In genomic region chr3:52481819-52482521, GRCh38 we compare ENCODE assay signal across 9 cellular contexts. TPM values are rescaled to one million over a fixed set of nuclear protein-coding genes. Genes with fewer than 3 reads are reported as not detected.
DNase-seq lines count a peak whose midpoint lies in the region; ATAC-seq and TF ChIP-seq lines count a peak whose summit lies in the region.
"Had no signal": no experiment of that assay in that cellular context is flagged by ENCODE, and none has a peak within 500 bp of the region (broad histone marks: within the 10 kb centered on the region; RNA-seq: fewer than 3 reads in every experiment).

No MANE protein-coding gene starts in this region.

- H3K4me1 ChIP-seq in GM23248 (ENCODE audit: insufficient read depth), result peaks cover 13% of the 10 kb centered on the region; the same call in 1 of the 2 replicates
- H3K4me1 ChIP-seq in lower lobe of right lung, result peaks cover 22% of the 10 kb centered on the region

- H3K36me3 ChIP-seq in GM23248 (ENCODE audit: low read depth) (peaks cover 25% of the 10 kb centered on the region; the same call in 1 of the 2 replicates), lower lobe of right lung (peaks cover 83% of the 10 kb centered on the region)

- no peaks in the 10 kb centered on the region for H3K79me2 ChIP-seq in GM23248 (ENCODE audit: insufficient read depth)

- no peak overlapping the region for H2AFZ ChIP-seq in GM23248

- in situ Hi-C loops in GM23248 (cut with MboI) (no loop called here), astrocyte of the spinal cord (cut with HindIII; ENCODE audit: low sequenced_read_pairs) (no loop called here)

- ATAC-seq in lower lobe of right lung, result no peak
- ATAC-seq in stimulated activated memory B cell treated with anti-CD40 and anti-IgM and Interleukin-4, amounts not matched to agents 10 μg/mL and 1 μg/mL and 100 μg/mL, for 72 hours, result no peak

- H3K27me3 Mint-ChIP-seq in stimulated activated memory B cell treated with anti-CD40 and anti-IgM and Interleukin-4, amounts not matched to agents 10 μg/mL and 1 μg/mL and 100 μg/mL, for 72 hours, result no peaks in the 10 kb centered on the region

- H3K9me2 ChIP-seq in GM23248 (ENCODE audit: insufficient read depth), result no peaks in the 10 kb centered on the region

- no peaks in the 10 kb centered on the region for H3K9me3 Mint-ChIP-seq in stimulated activated memory B cell treated with anti-CD40 and anti-IgM and Interleukin-4, amounts not matched to agents 10 μg/mL and 1 μg/mL and 100 μg/mL, for 72 hours
- H3K9me3 Mint-ChIP-seq: T-helper 1 cell treated with Interleukin-12 subunit alpha and Interleukin-12 subunit beta and Interleukin-4 antibody, amounts not matched to agents 30 μg/mL and 1 μg/mL, for 36 hours had no signal

- no peak overlapping the region for H3K27ac Mint-ChIP-seq in stimulated activated memory B cell treated with anti-CD40 and anti-IgM and Interleukin-4, amounts not matched to agents 10 μg/mL and 1 μg/mL and 100 μg/mL, for 72 hours
- H3K27ac Mint-ChIP-seq: T-helper 1 cell treated with Interleukin-12 subunit alpha and Interleukin-12 subunit beta and Interleukin-4 antibody, amounts not matched to agents 30 μg/mL and 1 μg/mL, for 36 hours had no signal

- no peaks in the 10 kb centered on the region for H3K4me1 Mint-ChIP-seq in stimulated activated memory B cell treated with anti-CD40 and anti-IgM and Interleukin-4, amounts not matched to agents 10 μg/mL and 1 μg/mL and 100 μg/mL, for 72 hours

- 92 to 94% methylated on average over 23 of the region's 23 CpGs for WGBS in GM23248 (ENCODE audit: low coverage in 1 of 2, low lambda C conversion rate in 2 of 2, missing lambda C conversion rate in 2 of 2), 2 experiments

- no peaks in the 10 kb centered on the region for H3K9me3 ChIP-seq in GM23248 (ENCODE audit: low read depth)
- H3K9me3 ChIP-seq in lower lobe of right lung, result no peaks in the 10 kb centered on the region

- peak; percentile 53 for TF ChIP-seq CTCF in astrocyte of the spinal cord (IDR thresholded peaks at IDR 0.05; ENCODE audit: low read depth, low read length)
- peak; percentile 32 for TF ChIP-seq CTCF in lower lobe of right lung (IDR thresholded peaks at IDR 0.05)

- peaks cover 20% of the 10 kb centered on the region for H3F3A ChIP-seq in GM23248 (ENCODE audit: insufficient read depth)

- H3K9ac ChIP-seq in GM23248, result no peak overlapping the region

- intact Hi-C loops in lower lobe of right lung (cut with DNase I), result no loop called here

- H3K4me2 ChIP-seq in GM23248 (ENCODE audit: unreplicated experiment), result no peak overlapping the region

- H3K4me3 Mint-ChIP-seq in stimulated activated memory B cell treated with anti-CD40 and anti-IgM and Interleukin-4, amounts not matched to agents 10 μg/mL and 1 μg/mL and 100 μg/mL, for 72 hours, result no peak overlapping the region
- H3K4me3 Mint-ChIP-seq: T-helper 1 cell treated with Interleukin-12 subunit alpha and Interleukin-12 subunit beta and Interleukin-4 antibody, amounts not matched to agents 30 μg/mL and 1 μg/mL, for 36 hours had no signal

- H3K27ac ChIP-seq in GM23248 (no peak overlapping the region), lower lobe of right lung (no peak overlapping the region)

- H3K4me3 ChIP-seq in GM23248 (no peak overlapping the region), astrocyte of the spinal cord (ENCODE audit: low read depth, low read length) (no peak overlapping the region), lower lobe of right lung (no peak overlapping the region)

- H3K36me3 Mint-ChIP-seq in stimulated activated memory B cell treated with anti-CD40 and anti-IgM and Interleukin-4, amounts not matched to agents 10 μg/mL and 1 μg/mL and 100 μg/mL, for 72 hours, result peaks cover 48% of the 10 kb centered on the region

- no peaks in the 10 kb centered on the region for H3K27me3 ChIP-seq in GM23248 (replicated peaks; ENCODE audit: insufficient read depth)
- no peaks in the 10 kb centered on the region for H3K27me3 ChIP-seq in lower lobe of right lung (ENCODE audit: low read depth)

- DNase-seq in COLO668 (lab: John Stamatoyannopoulos, UW; ENCODE audit: unreplicated experiment), result peak; percentile 20
- peak; percentile 43 for DNase-seq in GM23248
- DNase-seq in astrocyte of the spinal cord (ENCODE audit: low read depth, low spot score), result no peak
- DNase-seq in lower lobe of right lung, result no peak
- no peak for DNase-seq in AG20443 (ENCODE audit: low spot score)
- no peak for DNase-seq in NCI-H2227 (lab: John Stamatoyannopoulos, UW; ENCODE audit: unreplicated experiment)
- DNase-seq in HK-2 (ENCODE audit: unreplicated experiment), result no peak

- H4K20me1 ChIP-seq in GM23248 (ENCODE audit: insufficient read depth), result no peaks in the 10 kb centered on the region

RNA-seq across cellular contexts. Expression of gene STAB1, which starts 13.2 kb away (rescaled TPM):
- under 0.01 TPM in 1 of 2 replicates, not detected in the other for total RNA-seq in GM23248 (2014; rRNA removed; shearing (Covaris generic))
- not detected in 2 replicates for polyA plus RNA-seq in GM23248 (2016; fragmentation: Nextera tagmentation; extraction: Ambion mirVana)
- 133 TPM for total RNA-seq in lower lobe of right lung

RNA-seq across cellular contexts. Expression of gene NISCH, which starts 26.6 kb away (rescaled TPM):
- total RNA-seq in GM23248 (2014; rRNA removed; shearing (Covaris generic)), result 53.7 and 70.4 TPM in 2 replicates
- 31.8 and 32.8 TPM in 2 replicates for polyA plus RNA-seq in GM23248 (2016; fragmentation: Nextera tagmentation; extraction: Ambion mirVana)
- total RNA-seq in lower lobe of right lung, result 90.2 TPM

RNA-seq across cellular contexts. Expression of gene TNNC1, which starts 28.1 kb away (rescaled TPM):
- not detected in 2 replicates for total RNA-seq in GM23248 (2014; rRNA removed; shearing (Covaris generic))
- 0.38 TPM in 1 of 2 replicates, not detected in the other for polyA plus RNA-seq in GM23248 (2016; fragmentation: Nextera tagmentation; extraction: Ambion mirVana)
- total RNA-seq in lower lobe of right lung, result 44.0 TPM

RNA-seq across cellular contexts. Expression of gene SEMA3G, which starts 37.1 kb away (rescaled TPM):
- total RNA-seq in GM23248 (2014; rRNA removed; shearing (Covaris generic)), result not detected in 2 replicates
- 0.06 and 0.21 TPM in 2 replicates for polyA plus RNA-seq in GM23248 (2016; fragmentation: Nextera tagmentation; extraction: Ambion mirVana)
- 23.6 TPM for total RNA-seq in lower lobe of right lung

RNA-seq across cellular contexts. Expression of gene NT5DC2, which starts 51.7 kb away (rescaled TPM):
- 111 and 134 TPM in 2 replicates for total RNA-seq in GM23248 (2014; rRNA removed; shearing (Covaris generic))
- 49.9 and 51.1 TPM in 2 replicates for polyA plus RNA-seq in GM23248 (2016; fragmentation: Nextera tagmentation; extraction: Ambion mirVana)
- total RNA-seq in lower lobe of right lung, result 28.5 TPM

Comparison
In these comparisons a context has a peak if more than half of its experiments do, and no peak if none do; other contexts are left out.
1. DNase-seq: peak in COLO668 (single experiment) and GM23248 (single experiment); none in astrocyte of the spinal cord (single experiment), lower lobe of right lung (single experiment), AG20443 (single experiment), NCI-H2227 (single experiment) and HK-2 (single experiment).
2. RNA of gene STAB1, which starts 13.2 kb away (total RNA-seq): 133 TPM in lower lobe of right lung (single experiment); under 0.01 TPM in GM23248; every median in the first group is over 100 times any median in the second.
3. RNA of gene TNNC1, which starts 28.1 kb away (total RNA-seq): 44.0 TPM in lower lobe of right lung (single experiment); not detected in GM23248; every median in the first group is over 10 times any median in the second.